Comparison of ENCODE assay signal across 15 cellular contexts in the genomic region with DNA sequence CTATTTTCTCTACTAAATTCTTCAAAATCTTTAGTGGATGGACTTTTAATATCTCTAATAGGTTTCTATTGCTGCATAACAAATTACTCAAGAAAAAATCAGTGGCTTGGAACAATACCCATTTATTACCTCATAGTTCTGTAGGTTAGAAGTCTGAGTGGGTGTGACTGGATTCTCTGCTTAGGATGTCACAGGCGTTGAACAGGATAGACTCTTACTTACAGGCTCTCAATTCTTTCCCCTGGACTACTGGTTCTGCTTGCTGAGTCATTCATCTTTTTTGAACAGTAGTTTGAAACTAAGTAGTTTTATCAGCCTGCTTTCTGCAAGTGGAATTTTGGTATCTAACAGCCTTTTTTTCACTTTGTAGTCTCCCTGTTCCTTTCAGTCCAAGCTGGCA.
DNase-seq lines count a peak whose midpoint lies in the region; ATAC-seq and TF ChIP-seq lines count a peak whose summit lies in the region.
"Had no signal": no experiment of that assay in that cellular context is flagged by ENCODE, and none has a peak within 500 bp of the region (broad histone marks: within the 10 kb centered on the region; RNA-seq: fewer than 3 reads in every experiment).

No MANE protein-coding gene starts in this region.

- DNase-seq in AG10803 (ENCODE audit: low read depth) (peak; percentile 35), M059J (ENCODE audit: low read depth) (peak; percentile 48), choroid plexus epithelial cell (ENCODE audit: low read depth) (peak; percentile 91), mesendoderm (no peak), foreskin melanocyte (no peak), NCI-H2081 treated with DMSO at 0.1 percent for 48 hours (lab: John Stamatoyannopoulos, UW) (no peak), GM13977 (ENCODE audit: low spot score) (no peak)
- DNase-seq: activated CD4-positive, CD25-positive, alpha-beta regulatory T cell; DMS153; esophagus squamous epithelium; NCI-H1092 treated with DMSO at 0.1 percent for 48 hours; NCI-H2227 treated with DMSO at 0.1 percent for 48 hours had no signal

- TF ChIP-seq CTCF in AG10803 (conservative IDR thresholded peaks at IDR 0.05; ENCODE audit: low read length), result no peak
- TF ChIP-seq CTCF in choroid plexus epithelial cell (conservative IDR thresholded peaks at IDR 0.05; ENCODE audit: low read depth, low read length), result no peak
- no peak for TF ChIP-seq CTCF in GM13977 (IDR thresholded peaks at IDR 0.05; ENCODE audit: extremely low read depth, insufficient read depth, missing control alignments)

- H3K27ac ChIP-seq in mesendoderm (ENCODE audit: low read depth, low read length), result no peak overlapping the region
- H3K27ac ChIP-seq: parathyroid adenoma, suprapubic skin had no signal

- H3K9ac ChIP-seq in mesendoderm (ENCODE audit: low read length), result no peak overlapping the region
- H3K9ac ChIP-seq: parathyroid adenoma had no signal

- WGBS in mesendoderm (ENCODE audit: extremely low coverage, insufficient coverage, low lambda C conversion rate), result no CpG with 5 or more reads among the region's 1 CpG

- H3K79me1 ChIP-seq in mesendoderm (ENCODE audit: low read length), result no peaks in the 10 kb centered on the region

- H3K27me3 ChIP-seq in mesendoderm (ENCODE audit: insufficient read depth, low read length, poor library complexity), result no peaks in the 10 kb centered on the region
- H3K27me3 ChIP-seq: esophagus squamous epithelium, suprapubic skin had no signal

- no peak overlapping the region for H2BK5ac ChIP-seq in mesendoderm (ENCODE audit: low read length)

- no peak overlapping the region for H3K4me2 ChIP-seq in mesendoderm (ENCODE audit: low read length)

- no peak overlapping the region for H4K8ac ChIP-seq in mesendoderm (ENCODE audit: low read depth, low read length)

- no peak for ATAC-seq in HG03521 (IDR thresholded peaks at IDR 0.05; ENCODE audit: unreplicated experiment)

- H3K56ac ChIP-seq in mesendoderm (ENCODE audit: low read length), result no peak overlapping the region

- no peaks in the 10 kb centered on the region for H3K4me1 ChIP-seq in mesendoderm (ENCODE audit: control insufficient read depth, low read depth, low read length)
- H3K4me1 ChIP-seq: esophagus squamous epithelium, parathyroid adenoma, suprapubic skin had no signal

- no peaks in the 10 kb centered on the region for H3K36me3 ChIP-seq in mesendoderm (ENCODE audit: control insufficient read depth, insufficient read depth, low read length)
- H3K36me3 ChIP-seq: esophagus squamous epithelium, suprapubic skin had no signal

- H3K4me3 ChIP-seq in AG10803 (ENCODE audit: low read length) (no peak overlapping the region), choroid plexus epithelial cell (ENCODE audit: low read depth, low read length) (no peak overlapping the region), mesendoderm (ENCODE audit: low read length) (no peak overlapping the region)
- H3K4me3 ChIP-seq: esophagus squamous epithelium, suprapubic skin had no signal

- in situ Hi-C loops in GM13977 (cut with MboI; ENCODE audit: low pct_unique_long_range_greater_than_20kb, low sequenced_read_pairs, unreplicated experiment), result no loop called here

- no peak overlapping the region for H3K18ac ChIP-seq in mesendoderm (ENCODE audit: low read length)

- H2BK15ac ChIP-seq in mesendoderm (replicated peaks; ENCODE audit: low read depth), result no peak overlapping the region

- H3K79me2 ChIP-seq in mesendoderm (ENCODE audit: control insufficient read depth, insufficient read depth, low read length), result no peaks in the 10 kb centered on the region
- H3K79me2 ChIP-seq: parathyroid adenoma had no signal

- no peak overlapping the region for H3K4ac ChIP-seq in mesendoderm (ENCODE audit: low read depth, low read length)

- H2AK5ac ChIP-seq in mesendoderm (ENCODE audit: low read length), result no peak overlapping the region

- peak overlapping the region; percentile 28 for H2BK120ac ChIP-seq in mesendoderm (ENCODE audit: low read depth, low read length)

- no peak overlapping the region for H4K5ac ChIP-seq in mesendoderm (ENCODE audit: low read length)

- no peak overlapping the region for H3K23ac ChIP-seq in mesendoderm (ENCODE audit: low read length)

Comparison
In these comparisons a context has a peak if more than half of its experiments do, and no peak if none do; other contexts are left out.
1. DNase-seq: peak in AG10803 (single experiment), M059J (single experiment) and choroid plexus epithelial cell (single experiment); none in mesendoderm (single experiment), foreskin melanocyte (single experiment), NCI-H2081 treated with DMSO at 0.1 percent for 48 hours (single experiment) and GM13977 (single experiment).